Comparison of ENCODE assay signal across 24 cellular contexts in genomic region chr1:235450886-235451457, GRCh38. TPM values are rescaled to one million over a fixed set of nuclear protein-coding genes. Genes with fewer than 3 reads are reported as not detected.
DNase-seq lines count a peak whose midpoint lies in the region; ATAC-seq and TF ChIP-seq lines count a peak whose summit lies in the region.
"Had no signal": no experiment of that assay in that cellular context is flagged by ENCODE, and none has a peak within 500 bp of the region (broad histone marks: within the 10 kb centered on the region; RNA-seq: fewer than 3 reads in every experiment).

No MANE protein-coding gene starts in this region.

- H3K27me3 Mint-ChIP-seq in CD4-positive, alpha-beta T cell, result no peaks in the 10 kb centered on the region
- H3K27me3 Mint-ChIP-seq in endodermal cell (ENCODE audit: insufficient read depth), result no peaks in the 10 kb centered on the region
- H3K27me3 Mint-ChIP-seq in naive thymus-derived CD8-positive, alpha-beta T cell, result no peaks in the 10 kb centered on the region
- H3K27me3 Mint-ChIP-seq: activated naive CD4-positive, alpha-beta T cell treated with anti-CD3 and anti-CD28 coated beads, Interleukin-2, amount 50 U/mL, for 24 hours; naive B cell had no signal

- no peak overlapping the region for H3K4me3 Mint-ChIP-seq in CD4-positive, alpha-beta T cell
- H3K4me3 Mint-ChIP-seq in endodermal cell, result no peak overlapping the region
- H3K4me3 Mint-ChIP-seq in naive thymus-derived CD8-positive, alpha-beta T cell, result no peak overlapping the region
- H3K4me3 Mint-ChIP-seq: activated CD8-positive, alpha-beta T cell treated with anti-CD3 and anti-CD28 coated beads, Interleukin-2, amount 10 ng/mL, durations not matched to agents 7 days and 5 days; activated naive CD4-positive, alpha-beta T cell treated with anti-CD3 and anti-CD28 coated beads, Interleukin-2, amount 50 U/mL, for 24 hours; CD14-positive monocyte; naive B cell had no signal

- no peak overlapping the region for H3K23ac ChIP-seq in mesenchymal stem cell (ENCODE audit: low read length in 2 of 2)
- H3K23ac ChIP-seq in neuronal stem cell (ENCODE audit: low read depth, low read length, poor library complexity), result no peak overlapping the region

- no peaks in the 10 kb centered on the region for H3K9me3 Mint-ChIP-seq in CD4-positive, alpha-beta T cell
- no peaks in the 10 kb centered on the region for H3K9me3 Mint-ChIP-seq in endodermal cell
- no peaks in the 10 kb centered on the region for H3K9me3 Mint-ChIP-seq in naive thymus-derived CD8-positive, alpha-beta T cell
- H3K9me3 Mint-ChIP-seq: activated naive CD4-positive, alpha-beta T cell treated with anti-CD3 and anti-CD28 coated beads, Interleukin-2, amount 50 U/mL, for 24 hours; CD14-positive monocyte; naive B cell had no signal

- H3K4me1 Mint-ChIP-seq in CD4-positive, alpha-beta T cell (ENCODE audit: low read depth), result no peaks in the 10 kb centered on the region
- peaks cover 4% of the 10 kb centered on the region for H3K4me1 Mint-ChIP-seq in endodermal cell
- no peaks in the 10 kb centered on the region for H3K4me1 Mint-ChIP-seq in naive thymus-derived CD8-positive, alpha-beta T cell
- H3K4me1 Mint-ChIP-seq: activated naive CD4-positive, alpha-beta T cell treated with anti-CD3 and anti-CD28 coated beads, Interleukin-2, amount 50 U/mL, for 24 hours; CD14-positive monocyte; naive B cell had no signal

- ATAC-seq in CD4-positive, alpha-beta T cell (ENCODE audit: poor library complexity), result no peak
- no peak for ATAC-seq in naive thymus-derived CD8-positive, alpha-beta T cell
- ATAC-seq in left lobe of liver, result no peak
- ATAC-seq: activated CD8-positive, alpha-beta T cell treated with anti-CD3 and anti-CD28 coated beads, Interleukin-2, amount 10 ng/mL, durations not matched to agents 7 days and 5 days; sciatic nerve had no signal

- H3K9ac ChIP-seq in endodermal cell (ENCODE audit: extremely low read depth, low read length, poor library complexity, severe bottlenecking) (no peak overlapping the region), mesenchymal stem cell (ENCODE audit: low read length) (no peak overlapping the region), neuronal stem cell (ENCODE audit: low read depth, low read length, poor library complexity) (no peak overlapping the region)

- H2BK12ac ChIP-seq in mesenchymal stem cell (ENCODE audit: low read length in 2 of 2), result no peak overlapping the region
- H2BK12ac ChIP-seq in neuronal stem cell (ENCODE audit: low read length), result no peak overlapping the region

- no peaks in the 10 kb centered on the region for H3K27me3 ChIP-seq in CD4-positive, alpha-beta T cell (ENCODE audit: control insufficient read depth, insufficient read depth, low read length)
- no peaks in the 10 kb centered on the region for H3K27me3 ChIP-seq in endodermal cell (ENCODE audit: control insufficient read depth, insufficient read depth, low read length, poor library complexity, severe bottlenecking)
- no peaks in the 10 kb centered on the region for H3K27me3 ChIP-seq in mesenchymal stem cell (ENCODE audit: control insufficient read depth in 1 of 2, insufficient read depth in 1 of 2, low read length in 2 of 2)
- no peaks in the 10 kb centered on the region for H3K27me3 ChIP-seq in neuronal stem cell (ENCODE audit: control insufficient read depth in 3 of 3, insufficient read depth in 3 of 3, low read depth in 1 of 3, low read length in 3 of 3)
- H3K27me3 ChIP-seq: pancreas had no signal

- H3K4ac ChIP-seq in mesenchymal stem cell (ENCODE audit: low read depth in 1 of 2, low read length in 2 of 2), result no peak overlapping the region
- no peak overlapping the region for H3K4ac ChIP-seq in neuronal stem cell (ENCODE audit: low read length)

- peaks cover 6% of the 10 kb centered on the region for H3K79me1 ChIP-seq in mesenchymal stem cell (replicated peaks; ENCODE audit: low read length, poor library complexity, severe bottlenecking)
- H3K79me1 ChIP-seq in neuronal stem cell (ENCODE audit: low read depth, low read length), result no peaks in the 10 kb centered on the region

- no peak overlapping the region for H3K18ac ChIP-seq in mesenchymal stem cell (ENCODE audit: low read depth in 1 of 2, low read length in 2 of 2)
- H3K18ac ChIP-seq in neuronal stem cell (ENCODE audit: low read length), result no peak overlapping the region

- H3K9me3 ChIP-seq in CD4-positive, alpha-beta T cell (ENCODE audit: control insufficient read depth, low read length), result no peaks in the 10 kb centered on the region
- H3K9me3 ChIP-seq in endodermal cell (ENCODE audit: control insufficient read depth, low read length) (no peaks in the 10 kb centered on the region), mesenchymal stem cell (ENCODE audit: control insufficient read depth, low read length) (no peaks in the 10 kb centered on the region), neuronal stem cell (replicated peaks in 1 of 2; ENCODE audit: control insufficient read depth in 2 of 2, insufficient read depth in 1 of 2, low read depth in 1 of 2, low read length in 2 of 2) (peaks cover 0 to 2% of the 10 kb centered on the region in 2 donors)
- H3K9me3 ChIP-seq: HAP-1, pancreas had no signal

- POLR2A ChIA-PET in CD4-positive, alpha-beta T cell (lab: Charles Lee), result no interaction called here
- POLR2A ChIA-PET in naive thymus-derived CD8-positive, alpha-beta T cell (lab: Charles Lee), result no interaction called here

- intact Hi-C loops in CD4-positive, alpha-beta T cell (cut with DNase I, micrococcal nuclease), result no loop called here

- H2BK5ac ChIP-seq in mesenchymal stem cell (ENCODE audit: low read depth, low read length, poor library complexity, severe bottlenecking), result no peak overlapping the region
- H2BK5ac ChIP-seq in neuronal stem cell (ENCODE audit: low read length), result no peak overlapping the region

- H4K8ac ChIP-seq in mesenchymal stem cell (ENCODE audit: low read length) (no peak overlapping the region), neuronal stem cell (ENCODE audit: low read depth, low read length) (no peak overlapping the region)

- H4K91ac ChIP-seq in mesenchymal stem cell (ENCODE audit: low read length) (no peak overlapping the region), neuronal stem cell (ENCODE audit: low read depth, low read length, poor library complexity) (no peak overlapping the region)

- H2BK120ac ChIP-seq in mesenchymal stem cell (ENCODE audit: low read depth, low read length) (no peak overlapping the region), neuronal stem cell (ENCODE audit: low read depth, low read length) (no peak overlapping the region)

- TF ChIP-seq CTCF in CD4-positive, alpha-beta T cell (IDR thresholded peaks at IDR 0.05), result no peak
- TF ChIP-seq CTCF in endodermal cell (conservative IDR thresholded peaks at IDR 0.05), result no peak

- H2BK15ac ChIP-seq in mesenchymal stem cell (ENCODE audit: low read depth, poor library complexity, severe bottlenecking) (no peak overlapping the region), neuronal stem cell (ENCODE audit: low read length) (no peak overlapping the region)

- H3K4me3 ChIP-seq in endodermal cell (ENCODE audit: low read length) (no peak overlapping the region), mesenchymal stem cell (ENCODE audit: insufficient read depth in 1 of 2, low read depth in 1 of 2, low read length in 2 of 2) (no peak overlapping the region), neuronal stem cell (ENCODE audit: low read length in 2 of 2) (no peak overlapping the region)
- H3K4me3 ChIP-seq: HAP-1, pancreas had no signal

- no peak overlapping the region for H2AFZ ChIP-seq in mesenchymal stem cell (ENCODE audit: low read depth, low read length)
- no peak overlapping the region for H2AFZ ChIP-seq in neuronal stem cell (ENCODE audit: low read length)

- H2AK5ac ChIP-seq in mesenchymal stem cell (ENCODE audit: low read length, severe bottlenecking) (no peak overlapping the region), neuronal stem cell (ENCODE audit: low read depth, low read length) (no peak overlapping the region)

- peak overlapping the region; percentile 39 for H3K27ac Mint-ChIP-seq in CD4-positive, alpha-beta T cell
- peak overlapping the region; percentile 70 for H3K27ac Mint-ChIP-seq in endodermal cell
- peak overlapping the region in 6 of 10 donors; percentile 15 to 76 (median 47) for H3K27ac Mint-ChIP-seq in naive thymus-derived CD8-positive, alpha-beta T cell
- H3K27ac Mint-ChIP-seq: activated CD8-positive, alpha-beta T cell treated with anti-CD3 and anti-CD28 coated beads, Interleukin-2, amount 10 ng/mL, durations not matched to agents 7 days and 5 days; activated naive CD4-positive, alpha-beta T cell treated with anti-CD3 and anti-CD28 coated beads, Interleukin-2, amount 50 U/mL, for 24 hours had no signal

- CTCF ChIA-PET in CD4-positive, alpha-beta T cell (lab: Charles Lee), result no interaction called here

- no peak overlapping the region for H3K4me2 ChIP-seq in mesenchymal stem cell (ENCODE audit: low read length, poor library complexity, severe bottlenecking)
- H3K4me2 ChIP-seq in neuronal stem cell (ENCODE audit: insufficient read depth, low read length, poor library complexity, severe bottlenecking), result no peak overlapping the region

- WGBS in endodermal cell (ENCODE audit: insufficient coverage in 1 of 2, insufficient read length in 1 of 2), 2 experiments, result 90 to 92% methylated on average over 2 of the region's 2 CpGs
- 86% methylated on average over 1 of the region's 2 CpGs for WGBS in mesenchymal stem cell
- no CpG with 5 or more reads among the region's 2 CpGs for WGBS in neuronal stem cell (ENCODE audit: extremely low coverage in 2 of 2, insufficient read length in 2 of 2, insufficient replicate concordance in 1 of 2), 2 donors

- no peak for DNase-seq in CD4-positive, alpha-beta T cell
- DNase-seq in LHCN-M2 (ENCODE audit: low read depth) (peak; percentile 10), endodermal cell (no peak), activated gamma-delta T cell (lab: John Stamatoyannopoulos, UW) (no peak), mesenchymal stem cell (no peak), neuronal stem cell (ENCODE audit: low spot score) (no peak), left lobe of liver (ENCODE audit: low spot score) (no peak)
- DNase-seq in naive thymus-derived CD8-positive, alpha-beta T cell, result no peak
- DNase-seq: activated CD8-positive, alpha-beta T cell treated with anti-CD3 and anti-CD28 coated beads, Interleukin-2, amount 10 ng/mL, durations not matched to agents 7 days and 5 days; activated T-cell treated with anti-CD3 and anti-CD28 coated beads, Interleukin-2, amount 50 U/mL, for 48 hours; cortex of kidney; GF-D8; naive B cell; NCI-H1092 treated with DMSO at 0.1 percent for 48 hours; NCI-H2081 treated with DMSO at 0.1 percent for 48 hours; NCI-H446 treated with DMSO at 0.1 percent for 48 hours; NK-92 treated with Interleukin-12 subunit alpha and Interleukin-12 subunit beta, amount 100 ng/mL, for 24 hours; pancreas; RPMI8226; T1000 had no signal

- H3K36me3 ChIP-seq in endodermal cell (ENCODE audit: control insufficient read depth, insufficient read depth, low read length) (peaks cover 56% of the 10 kb centered on the region), mesenchymal stem cell (ENCODE audit: control insufficient read depth in 1 of 2, insufficient read depth in 2 of 2, low read depth in 1 of 2, low read length in 2 of 2) (peaks cover 15 to 86% of the 10 kb centered on the region in 2 experiments), neuronal stem cell (replicated peaks in 1 of 2; ENCODE audit: control insufficient read depth in 2 of 2, insufficient read depth in 2 of 2, low read length in 2 of 2) (peaks cover 8 to 93% of the 10 kb centered on the region in 2 donors)

- no peak overlapping the region for H3K27ac ChIP-seq in CD4-positive, alpha-beta T cell (ENCODE audit: low read depth, low read length)
- peak overlapping the region; percentile 26 for H3K27ac ChIP-seq in endodermal cell (ENCODE audit: low read depth, low read length)
- H3K27ac ChIP-seq in mesenchymal stem cell (ENCODE audit: low read length, poor library complexity, severe bottlenecking), result no peak overlapping the region
- H3K27ac ChIP-seq in neuronal stem cell (replicated peaks; ENCODE audit: low read length), result no peak overlapping the region
- H3K27ac ChIP-seq: pancreas had no signal

- H3K4me1 ChIP-seq in endodermal cell (ENCODE audit: control insufficient read depth, insufficient read depth, low read length), result no peaks in the 10 kb centered on the region
- H3K4me1 ChIP-seq in mesenchymal stem cell (ENCODE audit: control insufficient read depth, insufficient read depth, low read depth, low read length), result no peaks in the 10 kb centered on the region
- H3K4me1 ChIP-seq in neuronal stem cell (ENCODE audit: control insufficient read depth in 2 of 2, insufficient read depth in 1 of 2, low read depth in 1 of 2, low read length in 2 of 2), result no peaks in the 10 kb centered on the region
- H3K4me1 ChIP-seq: pancreas had no signal

- H3K36me3 Mint-ChIP-seq in CD4-positive, alpha-beta T cell (ENCODE audit: low read depth), result peaks cover 64% of the 10 kb centered on the region
- peaks cover 65% of the 10 kb centered on the region for H3K36me3 Mint-ChIP-seq in endodermal cell (ENCODE audit: low read depth)
- H3K36me3 Mint-ChIP-seq in naive thymus-derived CD8-positive, alpha-beta T cell, result peaks cover 0 to 66% (median 10%) of the 10 kb centered on the region in 3 donors

- no peak overlapping the region for H3K14ac ChIP-seq in mesenchymal stem cell (ENCODE audit: low read length in 2 of 2)
- no peak overlapping the region for H3K14ac ChIP-seq in neuronal stem cell (ENCODE audit: low read length)

RNA-seq across cellular contexts. Expression of gene B3GALNT2, which starts 53.3 kb away (rescaled TPM):
- 1 to 10 TPM; 4.0 to 5.4 TPM for total RNA-seq in CD4-positive, alpha-beta T cell
- total RNA-seq in LHCN-M2 (2014; rRNA removed) (30.3 and 31.1 TPM in 2 replicates), endodermal cell (10 to 100 TPM; 33.0 to 34.3 TPM), left lobe of liver (8.9 TPM)
- polyA plus RNA-seq in LHCN-M2 (2012), result 6.8 TPM
- polyA plus RNA-seq in endodermal cell (2013, experiment 1 of 2), result 21.2 TPM
- polyA plus RNA-seq in endodermal cell (2013, experiment 2 of 2), result 22.3 TPM
- total RNA-seq in naive thymus-derived CD8-positive, alpha-beta T cell, result 1 to 10 TPM; 7.7 to 9.5 TPM
- 1 to 10 TPM; 3.3 to 4.3 (median 3.8) TPM for polyA plus RNA-seq in naive thymus-derived CD8-positive, alpha-beta T cell
- 12.0 TPM for polyA plus RNA-seq in mesenchymal stem cell (2013, experiment 1 of 2)
- polyA plus RNA-seq in mesenchymal stem cell (2013, experiment 2 of 2), result 13.1 TPM
- polyA plus RNA-seq in neuronal stem cell (2013, experiment 1 of 2), result 14.7 TPM
- 15.4 TPM for polyA plus RNA-seq in neuronal stem cell (2013, experiment 2 of 2)
